ENCODE assay signal across 22 cellular contexts in the genomic region with DNA sequence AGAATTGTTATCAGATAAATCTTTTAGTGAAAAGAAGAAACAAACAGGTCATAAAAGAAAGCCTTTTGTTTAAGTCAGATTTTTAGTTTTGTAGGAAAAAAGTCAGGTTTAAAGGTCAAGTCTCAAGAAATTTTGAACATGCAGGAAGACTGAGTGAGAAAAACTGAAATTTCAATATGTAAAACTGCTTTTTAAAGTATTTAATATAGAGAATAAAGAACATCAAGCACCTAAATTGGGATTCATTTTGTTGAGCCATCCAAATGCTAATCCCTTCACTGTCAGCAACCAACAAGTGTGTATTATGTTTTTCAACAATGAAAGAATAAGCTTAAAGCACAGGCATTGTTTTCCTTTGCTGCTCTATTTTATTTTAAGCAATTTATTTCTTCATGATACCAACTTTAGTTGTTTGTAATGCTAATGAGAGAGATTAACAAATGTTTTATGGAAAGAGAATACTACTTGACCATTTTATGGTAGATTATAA.
"Had no signal": no experiment of that assay in that cellular context is flagged by ENCODE, and none has a peak within 500 bp of the region (broad histone marks: within the 10 kb centered on the region; RNA-seq: fewer than 3 reads in every experiment).

No MANE protein-coding gene starts in this region.

- H3K4me2 ChIP-seq: hepatocyte had no signal

- H3K27ac ChIP-seq: coronary artery, foreskin keratinocyte, hepatocyte, ovary, thyroid gland, upper lobe of left lung, uterus had no signal

- H3K27me3 Mint-ChIP-seq: progenitor cell of endocrine pancreas had no signal

- H3K27me3 ChIP-seq: hepatocyte, ovary, thyroid gland, upper lobe of left lung, uterus had no signal

- H3K36me3 ChIP-seq: ovary, thyroid gland, upper lobe of left lung, uterus had no signal

- H3K27ac Mint-ChIP-seq: endodermal cell; naive thymus-derived CD8-positive, alpha-beta T cell; progenitor cell of endocrine pancreas had no signal

- DNase-seq: effector CD4-positive, alpha-beta T cell; endodermal cell; erythroblast; foreskin keratinocyte; head of caudate nucleus; kidney glomerular epithelial cell; mammary epithelial cell; mucosa of descending colon; naive thymus-derived CD8-positive, alpha-beta T cell; nucleus accumbens; ovary; right cardiac atrium; small intestine; stimulated activated CD4-positive, alpha-beta T cell treated with anti-CD3 and anti-CD28 coated beads, Interleukin-12 subunit alpha, Interleukin-12 subunit beta, amount 100 ng/mL, for 4 hours; stimulated activated naive CD4-positive, alpha-beta T cell; thyroid gland; upper lobe of left lung; uterus had no signal

- H3K4me3 ChIP-seq: coronary artery, hepatocyte, mucosa of descending colon, ovary, thyroid gland, upper lobe of left lung, uterus had no signal

- H3K4me3 Mint-ChIP-seq: endodermal cell; naive thymus-derived CD8-positive, alpha-beta T cell had no signal

- H2AFZ ChIP-seq: hepatocyte had no signal

- H3K4me1 ChIP-seq: thyroid gland, upper lobe of left lung, uterus had no signal

- FAIRE-seq: endothelial cell of umbilical vein had no signal

- H3K9me3 ChIP-seq: mucosa of descending colon, ovary, thyroid gland, upper lobe of left lung, uterus had no signal

- H3K4me1 Mint-ChIP-seq: naive thymus-derived CD8-positive, alpha-beta T cell had no signal

- H3K9me3 Mint-ChIP-seq: endodermal cell; naive thymus-derived CD8-positive, alpha-beta T cell had no signal
